ENCODE assay signal across 2 cellular contexts in the genomic region with DNA sequence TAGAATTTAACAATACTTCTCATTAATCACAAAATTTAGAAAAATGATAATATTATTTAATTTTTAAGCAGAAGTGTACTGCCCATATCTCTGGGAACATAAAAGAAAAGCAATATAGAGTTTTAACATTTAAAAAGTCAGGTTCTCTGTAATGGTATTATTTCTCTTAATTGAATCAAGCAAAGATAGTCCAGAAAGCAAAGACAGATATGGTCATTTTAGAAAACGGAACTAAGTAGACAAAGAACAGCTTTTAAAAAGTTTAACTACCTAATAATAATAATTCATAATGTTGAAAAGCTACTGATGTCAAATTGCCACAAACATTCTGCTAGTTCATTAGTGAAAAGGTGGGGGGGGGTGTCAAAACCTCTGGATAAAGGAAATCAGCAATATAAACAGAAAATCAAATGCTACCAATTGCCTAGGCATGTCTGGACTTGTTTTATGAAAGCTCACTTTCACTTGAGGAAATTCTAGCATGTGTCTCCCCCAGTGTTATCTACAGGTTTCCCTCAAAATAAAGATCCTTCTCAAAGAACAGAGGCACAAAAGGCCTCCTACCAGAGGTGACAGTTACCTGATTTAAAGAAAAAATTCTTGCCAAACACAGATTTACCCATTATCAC.
TF ChIP-seq lines count a peak whose summit lies in the region.

No MANE protein-coding gene starts in this region.

TF ChIP-seq in GM12878, 131 proteins besides CTCF, POLR2A, EP300 and RAD21 (continued from another document and continues in another):
- TF ChIP-seq, protein P1, sequence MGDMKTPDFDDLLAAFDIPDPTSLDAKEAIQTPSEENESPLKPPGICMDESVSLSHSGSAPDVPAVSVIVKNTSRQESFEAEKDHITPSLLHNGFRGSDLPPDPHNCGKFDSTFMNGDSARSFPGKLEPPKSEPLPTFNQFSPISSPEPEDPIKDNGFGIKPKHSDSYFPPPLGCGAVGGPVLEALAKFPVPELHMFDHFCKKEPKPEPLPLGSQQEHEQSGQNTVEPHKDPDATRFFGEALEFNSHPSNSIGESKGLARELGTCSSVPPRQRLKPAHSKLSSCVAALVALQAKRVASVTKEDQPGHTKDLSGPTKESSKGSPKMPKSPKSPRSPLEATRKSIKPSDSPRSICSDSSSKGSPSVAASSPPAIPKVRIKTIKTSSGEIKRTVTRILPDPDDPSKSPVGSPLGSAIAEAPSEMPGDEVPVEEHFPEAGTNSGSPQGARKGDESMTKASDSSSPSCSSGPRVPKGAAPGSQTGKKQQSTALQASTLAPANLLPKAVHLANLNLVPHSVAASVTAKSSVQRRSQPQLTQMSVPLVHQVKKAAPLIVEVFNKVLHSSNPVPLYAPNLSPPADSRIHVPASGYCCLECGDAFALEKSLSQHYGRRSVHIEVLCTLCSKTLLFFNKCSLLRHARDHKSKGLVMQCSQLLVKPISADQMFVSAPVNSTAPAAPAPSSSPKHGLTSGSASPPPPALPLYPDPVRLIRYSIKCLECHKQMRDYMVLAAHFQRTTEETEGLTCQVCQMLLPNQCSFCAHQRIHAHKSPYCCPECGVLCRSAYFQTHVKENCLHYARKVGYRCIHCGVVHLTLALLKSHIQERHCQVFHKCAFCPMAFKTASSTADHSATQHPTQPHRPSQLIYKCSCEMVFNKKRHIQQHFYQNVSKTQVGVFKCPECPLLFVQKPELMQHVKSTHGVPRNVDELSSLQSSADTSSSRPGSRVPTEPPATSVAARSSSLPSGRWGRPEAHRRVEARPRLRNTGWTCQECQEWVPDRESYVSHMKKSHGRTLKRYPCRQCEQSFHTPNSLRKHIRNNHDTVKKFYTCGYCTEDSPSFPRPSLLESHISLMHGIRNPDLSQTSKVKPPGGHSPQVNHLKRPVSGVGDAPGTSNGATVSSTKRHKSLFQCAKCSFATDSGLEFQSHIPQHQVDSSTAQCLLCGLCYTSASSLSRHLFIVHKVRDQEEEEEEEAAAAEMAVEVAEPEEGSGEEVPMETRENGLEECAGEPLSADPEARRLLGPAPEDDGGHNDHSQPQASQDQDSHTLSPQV (IDR thresholded peaks at IDR 0.05) = no peak
- TF ChIP-seq CBFB (IDR thresholded peaks at IDR 0.05; ENCODE audit: low read depth) (no peak), ATF7 (IDR thresholded peaks at IDR 0.05; ENCODE audit: low read depth) (no peak), SRF (IDR thresholded peaks at IDR 0.05; ENCODE audit: low read depth in 2 of 2, low read length in 2 of 2) (peak; percentile 62 to 90; a peak in 3 of 4 replicates), ZNF384 (IDR thresholded peaks at IDR 0.05; ENCODE audit: borderline replicate concordance, low read depth, low read length) (no peak), MXI1 (IDR thresholded peaks at IDR 0.05; ENCODE audit: low read depth, low read length) (peak; percentile 43; the same call in 1 of the 2 replicates), ZNF622 (IDR thresholded peaks at IDR 0.05) (no peak), HDGF (IDR thresholded peaks at IDR 0.05) (no peak), IKZF2 (IDR thresholded peaks at IDR 0.05) (peak; percentile 40 to 45; a peak in 2 of 4 replicates), SIN3A (IDR thresholded peaks at IDR 0.05; ENCODE audit: low read depth, low read length) (no peak), FOXK2 (IDR thresholded peaks at IDR 0.05) (no peak), IRF4 (IDR thresholded peaks at IDR 0.05; ENCODE audit: low read depth, low read length) (no peak), HDAC6 (IDR thresholded peaks at IDR 0.05; ENCODE audit: unreplicated experiment) (no peak), JUNB (IDR thresholded peaks at IDR 0.05) (no peak), NR2C1 (IDR thresholded peaks at IDR 0.05) (no peak)
- TF ChIP-seq, protein P2, sequence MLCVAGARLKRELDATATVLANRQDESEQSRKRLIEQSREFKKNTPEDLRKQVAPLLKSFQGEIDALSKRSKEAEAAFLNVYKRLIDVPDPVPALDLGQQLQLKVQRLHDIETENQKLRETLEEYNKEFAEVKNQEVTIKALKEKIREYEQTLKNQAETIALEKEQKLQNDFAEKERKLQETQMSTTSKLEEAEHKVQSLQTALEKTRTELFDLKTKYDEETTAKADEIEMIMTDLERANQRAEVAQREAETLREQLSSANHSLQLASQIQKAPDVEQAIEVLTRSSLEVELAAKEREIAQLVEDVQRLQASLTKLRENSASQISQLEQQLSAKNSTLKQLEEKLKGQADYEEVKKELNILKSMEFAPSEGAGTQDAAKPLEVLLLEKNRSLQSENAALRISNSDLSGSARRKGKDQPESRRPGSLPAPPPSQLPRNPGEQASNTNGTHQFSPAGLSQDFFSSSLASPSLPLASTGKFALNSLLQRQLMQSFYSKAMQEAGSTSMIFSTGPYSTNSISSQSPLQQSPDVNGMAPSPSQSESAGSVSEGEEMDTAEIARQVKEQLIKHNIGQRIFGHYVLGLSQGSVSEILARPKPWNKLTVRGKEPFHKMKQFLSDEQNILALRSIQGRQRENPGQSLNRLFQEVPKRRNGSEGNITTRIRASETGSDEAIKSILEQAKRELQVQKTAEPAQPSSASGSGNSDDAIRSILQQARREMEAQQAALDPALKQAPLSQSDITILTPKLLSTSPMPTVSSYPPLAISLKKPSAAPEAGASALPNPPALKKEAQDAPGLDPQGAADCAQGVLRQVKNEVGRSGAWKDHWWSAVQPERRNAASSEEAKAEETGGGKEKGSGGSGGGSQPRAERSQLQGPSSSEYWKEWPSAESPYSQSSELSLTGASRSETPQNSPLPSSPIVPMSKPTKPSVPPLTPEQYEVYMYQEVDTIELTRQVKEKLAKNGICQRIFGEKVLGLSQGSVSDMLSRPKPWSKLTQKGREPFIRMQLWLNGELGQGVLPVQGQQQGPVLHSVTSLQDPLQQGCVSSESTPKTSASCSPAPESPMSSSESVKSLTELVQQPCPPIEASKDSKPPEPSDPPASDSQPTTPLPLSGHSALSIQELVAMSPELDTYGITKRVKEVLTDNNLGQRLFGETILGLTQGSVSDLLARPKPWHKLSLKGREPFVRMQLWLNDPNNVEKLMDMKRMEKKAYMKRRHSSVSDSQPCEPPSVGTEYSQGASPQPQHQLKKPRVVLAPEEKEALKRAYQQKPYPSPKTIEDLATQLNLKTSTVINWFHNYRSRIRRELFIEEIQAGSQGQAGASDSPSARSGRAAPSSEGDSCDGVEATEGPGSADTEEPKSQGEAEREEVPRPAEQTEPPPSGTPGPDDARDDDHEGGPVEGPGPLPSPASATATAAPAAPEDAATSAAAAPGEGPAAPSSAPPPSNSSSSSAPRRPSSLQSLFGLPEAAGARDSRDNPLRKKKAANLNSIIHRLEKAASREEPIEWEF (IDR thresholded peaks at IDR 0.05; ENCODE audit: insufficient replicate concordance, low read depth, low read length) = no peak
- TF ChIP-seq, protein P3, sequence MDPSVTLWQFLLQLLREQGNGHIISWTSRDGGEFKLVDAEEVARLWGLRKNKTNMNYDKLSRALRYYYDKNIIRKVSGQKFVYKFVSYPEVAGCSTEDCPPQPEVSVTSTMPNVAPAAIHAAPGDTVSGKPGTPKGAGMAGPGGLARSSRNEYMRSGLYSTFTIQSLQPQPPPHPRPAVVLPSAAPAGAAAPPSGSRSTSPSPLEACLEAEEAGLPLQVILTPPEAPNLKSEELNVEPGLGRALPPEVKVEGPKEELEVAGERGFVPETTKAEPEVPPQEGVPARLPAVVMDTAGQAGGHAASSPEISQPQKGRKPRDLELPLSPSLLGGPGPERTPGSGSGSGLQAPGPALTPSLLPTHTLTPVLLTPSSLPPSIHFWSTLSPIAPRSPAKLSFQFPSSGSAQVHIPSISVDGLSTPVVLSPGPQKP (IDR thresholded peaks at IDR 0.05; ENCODE audit: low read depth, low read length) = peak; percentile 97

TF ChIP-seq in neural cell, 6 proteins besides CTCF, POLR2A, EP300 and RAD21 (continued from another document):
- TF ChIP-seq, protein P4, sequence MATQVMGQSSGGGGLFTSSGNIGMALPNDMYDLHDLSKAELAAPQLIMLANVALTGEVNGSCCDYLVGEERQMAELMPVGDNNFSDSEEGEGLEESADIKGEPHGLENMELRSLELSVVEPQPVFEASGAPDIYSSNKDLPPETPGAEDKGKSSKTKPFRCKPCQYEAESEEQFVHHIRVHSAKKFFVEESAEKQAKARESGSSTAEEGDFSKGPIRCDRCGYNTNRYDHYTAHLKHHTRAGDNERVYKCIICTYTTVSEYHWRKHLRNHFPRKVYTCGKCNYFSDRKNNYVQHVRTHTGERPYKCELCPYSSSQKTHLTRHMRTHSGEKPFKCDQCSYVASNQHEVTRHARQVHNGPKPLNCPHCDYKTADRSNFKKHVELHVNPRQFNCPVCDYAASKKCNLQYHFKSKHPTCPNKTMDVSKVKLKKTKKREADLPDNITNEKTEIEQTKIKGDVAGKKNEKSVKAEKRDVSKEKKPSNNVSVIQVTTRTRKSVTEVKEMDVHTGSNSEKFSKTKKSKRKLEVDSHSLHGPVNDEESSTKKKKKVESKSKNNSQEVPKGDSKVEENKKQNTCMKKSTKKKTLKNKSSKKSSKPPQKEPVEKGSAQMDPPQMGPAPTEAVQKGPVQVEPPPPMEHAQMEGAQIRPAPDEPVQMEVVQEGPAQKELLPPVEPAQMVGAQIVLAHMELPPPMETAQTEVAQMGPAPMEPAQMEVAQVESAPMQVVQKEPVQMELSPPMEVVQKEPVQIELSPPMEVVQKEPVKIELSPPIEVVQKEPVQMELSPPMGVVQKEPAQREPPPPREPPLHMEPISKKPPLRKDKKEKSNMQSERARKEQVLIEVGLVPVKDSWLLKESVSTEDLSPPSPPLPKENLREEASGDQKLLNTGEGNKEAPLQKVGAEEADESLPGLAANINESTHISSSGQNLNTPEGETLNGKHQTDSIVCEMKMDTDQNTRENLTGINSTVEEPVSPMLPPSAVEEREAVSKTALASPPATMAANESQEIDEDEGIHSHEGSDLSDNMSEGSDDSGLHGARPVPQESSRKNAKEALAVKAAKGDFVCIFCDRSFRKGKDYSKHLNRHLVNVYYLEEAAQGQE (IDR thresholded peaks at IDR 0.05; ENCODE audit: borderline replicate concordance) = no peak
- no peak for TF ChIP-seq POLR2AphosphoS5 (IDR thresholded peaks at IDR 0.05)
- TF ChIP-seq EZH2 (IDR thresholded peaks at IDR 0.05; ENCODE audit: borderline replicate concordance, insufficient read depth, low read length, poor library complexity, severe bottlenecking) = no peak
